ENCODE assay signal across 18 cellular contexts in genomic region chr7:55957190-55957589, GRCh38. TPM values are rescaled to one million over a fixed set of nuclear protein-coding genes. Genes with fewer than 3 reads are reported as not detected.
DNase-seq lines count a peak whose midpoint lies in the region; ATAC-seq, FAIRE-seq and TF ChIP-seq lines count a peak whose summit lies in the region.
"Had no signal": no experiment of that assay in that cellular context is flagged by ENCODE, and none has a peak within 500 bp of the region (broad histone marks: within the 10 kb centered on the region; RNA-seq: fewer than 3 reads in every experiment).

No MANE protein-coding gene starts in this region.

- H3K4me1 Mint-ChIP-seq in CD4-positive, CD25-positive, alpha-beta regulatory T cell = peaks cover 4 to 33% (median 15%) of the 10 kb centered on the region in 4 donors
- H3K4me1 Mint-ChIP-seq in nephron progenitor cell = peaks cover 9% of the 10 kb centered on the region
- H3K4me1 Mint-ChIP-seq in stimulated activated effector memory CD8-positive, alpha-beta T cell treated with anti-CD3 and anti-CD28 coated beads, Interleukin-12 subunit alpha, Interleukin-12 subunit beta, amount 100 ng/mL, for 72 hours = peaks cover 14% of the 10 kb centered on the region
- H3K4me1 Mint-ChIP-seq in GM23338 = peaks cover 3% of the 10 kb centered on the region; the same call in 1 of the 3 replicates

- H3K27ac ChIP-seq in CD4-positive, CD25-positive, alpha-beta regulatory T cell (ENCODE audit: insufficient read depth, low read length, poor library complexity, severe bottlenecking) = no peak overlapping the region
- no peak overlapping the region for H3K27ac ChIP-seq in H1 (ENCODE audit: low read depth, low read length)
- no peak overlapping the region for H3K27ac ChIP-seq in GM23338 (ENCODE audit: low read depth)
- H3K27ac ChIP-seq: BLaER1, HL-60 had no signal

- no peak overlapping the region for H2AK5ac ChIP-seq in H1 (ENCODE audit: low read depth, low read length)

- H3K23me2 ChIP-seq in H1 (ENCODE audit: low read depth, low read length) = no peaks in the 10 kb centered on the region

- peak overlapping the region in 1 of 4 donors; percentile 82 for H3K4me3 Mint-ChIP-seq in CD4-positive, CD25-positive, alpha-beta regulatory T cell
- H3K4me3 Mint-ChIP-seq in nephron progenitor cell (no peak overlapping the region), GM23338 (no peak overlapping the region)
- no peak overlapping the region for H3K4me3 Mint-ChIP-seq in stimulated activated effector memory CD8-positive, alpha-beta T cell treated with anti-CD3 and anti-CD28 coated beads, Interleukin-12 subunit alpha, Interleukin-12 subunit beta, amount 100 ng/mL, for 72 hours
- H3K4me3 Mint-ChIP-seq: CD14-positive monocyte; CD8-positive, alpha-beta T cell had no signal

- H4K8ac ChIP-seq in H1 (ENCODE audit: extremely low read depth, insufficient read depth, low read length) = peak overlapping the region; percentile 35; the same call in 1 of the 2 replicates

- H4K91ac ChIP-seq in H1 (replicated peaks; ENCODE audit: insufficient read length, low read length) = no peak overlapping the region

- CTCF ChIA-PET in H1 (lab: Charles Lee; ENCODE audit: partially characterized antibody) = interaction anchor here (0.6 kb wide), 1 partner anchor 537 kb away, joined by 3 read pairs; no protein-coding TSS in a partner anchor

- no peaks in the 10 kb centered on the region for H3K36me3 ChIP-seq in CD4-positive, CD25-positive, alpha-beta regulatory T cell (ENCODE audit: control insufficient read depth, insufficient read depth, low read length)
- peaks cover 8 to 14% (median 10%) of the 10 kb centered on the region in 4 experiments; a peak in 6 of 8 replicates for H3K36me3 ChIP-seq in H1 (ENCODE audit: control insufficient read depth in 2 of 4, insufficient read depth in 4 of 4, low read length in 3 of 4)
- peaks cover 14% of the 10 kb centered on the region for H3K36me3 ChIP-seq in GM23338 (ENCODE audit: insufficient read depth)

- no peak overlapping the region for H2AFZ ChIP-seq in H1 (ENCODE audit: low read length)
- H2AFZ ChIP-seq in GM23338 = no peak overlapping the region

- no peak for TF ChIP-seq POLR2A in H1 (IDR thresholded peaks at IDR 0.05; ENCODE audit: control extremely low read depth in 1 of 2, low read depth in 2 of 2, low read length in 2 of 2)

- no peak for DNase-seq in CD4-positive, CD25-positive, alpha-beta regulatory T cell
- no peak for DNase-seq in H1 (ENCODE audit: low read depth in 1 of 2, low spot score in 2 of 2)
- no peak for DNase-seq in nephron progenitor cell
- DNase-seq in stimulated activated effector memory CD8-positive, alpha-beta T cell treated with anti-CD3 and anti-CD28 coated beads, Interleukin-12 subunit alpha, Interleukin-12 subunit beta, amount 100 ng/mL, for 72 hours (ENCODE audit: low spot score in 2 of 2) = no peak
- no peak for DNase-seq in GM23338 (ENCODE audit: low spot score)
- no peak for DNase-seq in NCI-H510A treated with DMSO at 0.1 percent for 48 hours (lab: John Stamatoyannopoulos, UW)
- DNase-seq in stimulated activated CD4-positive, alpha-beta T cell treated with anti-CD3 and anti-CD28 coated beads, Interleukin-4, amount 100 ng/mL, for 4 hours = no peak
- DNase-seq: 8988T; Calu3; CD8-positive, alpha-beta T cell; DMS79 treated with DMSO at 0.1 percent for 48 hours; GF-D8 had no signal

- no peak for ATAC-seq in CD4-positive, CD25-positive, alpha-beta regulatory T cell (ENCODE audit: low read depth in 2 of 2)
- ATAC-seq in stimulated activated effector memory CD8-positive, alpha-beta T cell treated with anti-CD3 and anti-CD28 coated beads, Interleukin-12 subunit alpha, Interleukin-12 subunit beta, amount 100 ng/mL, for 72 hours = no peak
- ATAC-seq in GM23338 = no peak
- ATAC-seq: CD8-positive, alpha-beta T cell had no signal

- no peak overlapping the region for H2BK5ac ChIP-seq in H1 (ENCODE audit: low read depth, low read length)

- 96% methylated on average over 4 of the region's 4 CpGs; no CpG with 5 or more reads in 1 of the 2 experiments for WGBS in H1 (ENCODE audit: extremely low coverage in 1 of 2, insufficient coverage in 1 of 2, insufficient read length in 1 of 2, insufficient replicate concordance in 2 of 2, low coverage in 1 of 2, low lambda C conversion rate in 2 of 2, missing lambda C conversion rate in 1 of 2), 2 experiments

- no peaks in the 10 kb centered on the region for H3K27me3 ChIP-seq in CD4-positive, CD25-positive, alpha-beta regulatory T cell (ENCODE audit: control insufficient read depth, insufficient read depth, low read length)
- H3K27me3 ChIP-seq in H1 (replicated peaks in 1 of 4; ENCODE audit: control insufficient read depth in 3 of 4, extremely low read depth in 1 of 4, insufficient read depth in 3 of 4, low read length in 3 of 4) (no peaks in the 10 kb centered on the region), GM23338 (ENCODE audit: insufficient read depth) (no peaks in the 10 kb centered on the region)
- H3K27me3 ChIP-seq: BLaER1 had no signal

- TF ChIP-seq RAD21 in H1 (IDR thresholded peaks at IDR 0.05 in 1 of 2, conservative IDR thresholded peaks at IDR 0.05 in 1 of 2; ENCODE audit: low read depth in 2 of 2, low read length in 2 of 2) = no peak

- no peaks in the 10 kb centered on the region for H3K27me3 Mint-ChIP-seq in CD4-positive, CD25-positive, alpha-beta regulatory T cell
- H3K27me3 Mint-ChIP-seq in nephron progenitor cell (ENCODE audit: low read depth, poor library complexity) (peaks cover 10% of the 10 kb centered on the region), GM23338 (ENCODE audit: insufficient read depth, low read depth, poor library complexity) (no peaks in the 10 kb centered on the region)
- H3K27me3 Mint-ChIP-seq: IgD-negative memory B cell had no signal

- H3K79me1 ChIP-seq in H1 (ENCODE audit: low read depth, low read length) = no peaks in the 10 kb centered on the region; the same call in 1 of the 2 replicates

- H3K4me2 ChIP-seq in H1 (ENCODE audit: insufficient read depth in 1 of 2, low read depth in 2 of 2, low read length in 2 of 2) (no peak overlapping the region), GM23338 (no peak overlapping the region)
- H3K4me2 ChIP-seq: BLaER1 had no signal

- POLR2A ChIA-PET in H1 (lab: Charles Lee; ENCODE audit: partially characterized antibody) = interaction anchor here (1.0 to 3.9 kb wide), 3 partner anchors 7 to 94 kb away, joined by 4 to 23 read pairs (median 5); partner anchors contain the start of genes CCT6A, NIPSNAP2 and PSPH

- peaks cover 7% of the 10 kb centered on the region for H3K4me1 ChIP-seq in CD4-positive, CD25-positive, alpha-beta regulatory T cell (ENCODE audit: control insufficient read depth, insufficient read depth, low read length, poor library complexity, severe bottlenecking)
- H3K4me1 ChIP-seq in H1 (replicated peaks in 1 of 4; ENCODE audit: control insufficient read depth in 3 of 4, insufficient read depth in 4 of 4, low read length in 3 of 4) = no peaks in the 10 kb centered on the region
- H3K4me1 ChIP-seq in GM23338 (ENCODE audit: insufficient read depth) = no peaks in the 10 kb centered on the region

- H4K20me1 ChIP-seq in H1 (replicated peaks in 1 of 2; ENCODE audit: control insufficient read depth in 1 of 2, insufficient read depth in 2 of 2, low read length in 2 of 2) = peaks cover 0 to 4% of the 10 kb centered on the region in 2 experiments
- H4K20me1 ChIP-seq in GM23338 (replicated peaks; ENCODE audit: insufficient read depth) = no peaks in the 10 kb centered on the region; the same call in 1 of the 2 replicates

- H3K18ac ChIP-seq in H1 (ENCODE audit: extremely low read depth, low read length) = no peak overlapping the region

- H3K56ac ChIP-seq in H1 (replicated peaks; ENCODE audit: insufficient read length, low read depth, low read length) = no peak overlapping the region

- no peak for TF ChIP-seq CTCF in H1 (IDR thresholded peaks at IDR 0.05; ENCODE audit: control extremely low read depth in 1 of 3, insufficient read depth in 1 of 3, low read depth in 1 of 3, low read length in 3 of 3)
- TF ChIP-seq CTCF in nephron progenitor cell (IDR thresholded peaks at IDR 0.05) = no peak
- no peak for TF ChIP-seq CTCF in GM23338 (conservative IDR thresholded peaks at IDR 0.05; ENCODE audit: low read depth in 2 of 2)

- FAIRE-seq in H1 (lab: Jason Lieb, UNC) = no peak
- FAIRE-seq: HTR-8/SVneo had no signal

- H3K4ac ChIP-seq in H1 (replicated peaks; ENCODE audit: insufficient read length, low read depth, low read length) = no peak overlapping the region

- H3K79me2 ChIP-seq in H1 (ENCODE audit: control insufficient read depth in 1 of 2, insufficient read depth in 2 of 2, low read length in 2 of 2) (peaks cover 0 to 9% of the 10 kb centered on the region in 2 experiments; a peak in 3 of 4 replicates), GM23338 (replicated peaks; ENCODE audit: insufficient read depth) (peaks cover 18% of the 10 kb centered on the region)

- peak overlapping the region in 2 of 3 donors; percentile 29 to 48 for H3K27ac Mint-ChIP-seq in CD4-positive, CD25-positive, alpha-beta regulatory T cell
- H3K27ac Mint-ChIP-seq in nephron progenitor cell (peak overlapping the region; percentile 27), GM23338 (no peak overlapping the region)
- peak overlapping the region; percentile 7 for H3K27ac Mint-ChIP-seq in stimulated activated effector memory CD8-positive, alpha-beta T cell treated with anti-CD3 and anti-CD28 coated beads, Interleukin-12 subunit alpha, Interleukin-12 subunit beta, amount 100 ng/mL, for 72 hours
- H3K27ac Mint-ChIP-seq: CD8-positive, alpha-beta T cell; IgD-negative memory B cell had no signal

- no peak overlapping the region for H2BK12ac ChIP-seq in H1 (ENCODE audit: low read depth, low read length)

- H3F3A ChIP-seq in GM23338 (replicated peaks; ENCODE audit: low read depth) = no peaks in the 10 kb centered on the region

- H2BK15ac ChIP-seq in H1 (ENCODE audit: low read length) = no peak overlapping the region

- no peak for TF ChIP-seq EP300 in H1 (IDR thresholded peaks at IDR 0.05; ENCODE audit: borderline replicate concordance in 1 of 2, low read depth in 2 of 2, low read length in 2 of 2)

- peaks cover 18% of the 10 kb centered on the region for H3K36me3 Mint-ChIP-seq in CD4-positive, CD25-positive, alpha-beta regulatory T cell
- H3K36me3 Mint-ChIP-seq in nephron progenitor cell (ENCODE audit: low read depth) = peaks cover 53% of the 10 kb centered on the region
- H3K36me3 Mint-ChIP-seq in stimulated activated effector memory CD8-positive, alpha-beta T cell treated with anti-CD3 and anti-CD28 coated beads, Interleukin-12 subunit alpha, Interleukin-12 subunit beta, amount 100 ng/mL, for 72 hours = peaks cover 47% of the 10 kb centered on the region
- peaks cover 45% of the 10 kb centered on the region for H3K36me3 Mint-ChIP-seq in GM23338 (ENCODE audit: low read depth)

- no peak overlapping the region for H2BK120ac ChIP-seq in H1 (replicated peaks; ENCODE audit: low read depth, low read length)

- H3K14ac ChIP-seq in H1 (ENCODE audit: insufficient read length) = no peak overlapping the region

- no peaks in the 10 kb centered on the region for H3K9me3 Mint-ChIP-seq in CD4-positive, CD25-positive, alpha-beta regulatory T cell
- H3K9me3 Mint-ChIP-seq in nephron progenitor cell = peaks cover 4% of the 10 kb centered on the region
- H3K9me3 Mint-ChIP-seq in stimulated activated effector memory CD8-positive, alpha-beta T cell treated with anti-CD3 and anti-CD28 coated beads, Interleukin-12 subunit alpha, Interleukin-12 subunit beta, amount 100 ng/mL, for 72 hours = no peaks in the 10 kb centered on the region
- H3K9me3 Mint-ChIP-seq in GM23338 = no peaks in the 10 kb centered on the region
- H3K9me3 Mint-ChIP-seq: CD8-positive, alpha-beta T cell; IgD-negative memory B cell had no signal

- H3K4me3 ChIP-seq in CD4-positive, CD25-positive, alpha-beta regulatory T cell (ENCODE audit: low read depth, low read length) = no peak overlapping the region
- H3K4me3 ChIP-seq in H1 (ENCODE audit: extremely low read depth in 1 of 4, insufficient read depth in 2 of 4, low read depth in 3 of 4, low read length in 4 of 4) (no peak overlapping the region), GM23338 (no peak overlapping the region)
- H3K4me3 ChIP-seq: BLaER1, HAP-1 had no signal

- H3K23ac ChIP-seq in H1 (ENCODE audit: insufficient read length) = no peak overlapping the region

- no peaks in the 10 kb centered on the region for H3K9me3 ChIP-seq in CD4-positive, CD25-positive, alpha-beta regulatory T cell (ENCODE audit: control insufficient read depth in 2 of 2, low read length in 2 of 2)
- H3K9me3 ChIP-seq in H1 (ENCODE audit: insufficient read depth in 2 of 2, low read depth in 1 of 2, low read length in 1 of 2) = no peaks in the 10 kb centered on the region
- H3K9me3 ChIP-seq: BLaER1, HAP-1 had no signal

- no peak overlapping the region for H2BK20ac ChIP-seq in H1 (ENCODE audit: low read length)

- H4K5ac ChIP-seq in H1 (ENCODE audit: insufficient read length, low read depth, low read length) = no peak overlapping the region

- no peaks in the 10 kb centered on the region for H3K9me2 ChIP-seq in GM23338 (ENCODE audit: insufficient read depth)

- H3K9ac ChIP-seq in H1 (replicated peaks in 1 of 4; ENCODE audit: extremely low read depth in 1 of 4, low read depth in 3 of 4, low read length in 3 of 4) = no peak overlapping the region
- H3K9ac ChIP-seq: BLaER1 had no signal

RNA-seq across cellular contexts. Expression of gene MRPS17, which starts 5.5 kb away (rescaled TPM):
- 7.0 TPM for total RNA-seq in CD4-positive, CD25-positive, alpha-beta regulatory T cell
- 10 to 100 TPM; 16.7 to 20.2 (median 18.1) TPM for polyA plus RNA-seq in CD4-positive, CD25-positive, alpha-beta regulatory T cell
- total RNA-seq in H1 (2021; fragmentation: NEBNext Ultra II Directional; extraction: Animal tissue kit (Norgen Biotek cat#: 25700)) = 27.3 and 30.4 TPM in 2 replicates
- polyA plus RNA-seq in H1 (2011; rRNA removed) (11.5 and 15.8 TPM in 2 replicates), GM23338 (2016; fragmentation: Nextera tagmentation; extraction: Ambion mirVana) (100 and 104 TPM in 2 replicates)
- 14.5 TPM for polyA plus RNA-seq in H1 (2011; cell fraction: cytosol; rRNA removed)
- polyA plus RNA-seq in H1 (2011; cell fraction: nucleus; rRNA removed) = 6.7 TPM
- polyA plus RNA-seq in H1 (2012, experiment 1 of 2) = 22.2 to 53.3 TPM (median 28.5 TPM) in 4 replicates
- 14.6 TPM for polyA plus RNA-seq in H1 (2012, experiment 2 of 2)
- polyA plus RNA-seq in H1 (2013, experiment 1 of 2) = 24.4 TPM
- 25.3 TPM for polyA plus RNA-seq in H1 (2013, experiment 2 of 2)
- polyA minus RNA-seq in H1 (2011; rRNA and poly(A)+ RNA removed) = 6.8 and 7.3 TPM in 2 replicates
- 7.5 TPM for polyA minus RNA-seq in H1 (2011; cell fraction: cytosol; rRNA and poly(A)+ RNA removed)
- polyA minus RNA-seq in H1 (2011; cell fraction: nucleus; rRNA and poly(A)+ RNA removed) = 6.2 TPM
- total RNA-seq in GM23338 (2014; rRNA removed; shearing (Covaris generic)) = 14.6 and 14.8 TPM in 2 replicates

RNA-seq across cellular contexts. Expression of gene NIPSNAP2, which starts 7.2 kb away (rescaled TPM):
- total RNA-seq in CD4-positive, CD25-positive, alpha-beta regulatory T cell = 34.8 TPM
- 10 to 100 TPM; 44.5 to 52.9 (median 47.4) TPM for polyA plus RNA-seq in CD4-positive, CD25-positive, alpha-beta regulatory T cell
- total RNA-seq in H1 (2021; fragmentation: NEBNext Ultra II Directional; extraction: Animal tissue kit (Norgen Biotek cat#: 25700)) = 38.6 and 45.2 TPM in 2 replicates
- polyA plus RNA-seq in H1 (2011; rRNA removed) (15.4 and 31.1 TPM in 2 replicates), GM23338 (2016; fragmentation: Nextera tagmentation; extraction: Ambion mirVana) (21.1 and 30.5 TPM in 2 replicates)
- polyA plus RNA-seq in H1 (2011; cell fraction: cytosol; rRNA removed) = 30.5 TPM
- polyA plus RNA-seq in H1 (2011; cell fraction: nucleus; rRNA removed) = 9.5 TPM
- polyA plus RNA-seq in H1 (2012, experiment 1 of 2) = 29.1 to 45.6 TPM (median 31.2 TPM) in 4 replicates
- polyA plus RNA-seq in H1 (2012, experiment 2 of 2) = 3.6 TPM
- 39.1 TPM for polyA plus RNA-seq in H1 (2013, experiment 1 of 2)
- polyA plus RNA-seq in H1 (2013, experiment 2 of 2) = 40.2 TPM
- 20.1 and 30.0 TPM in 2 replicates for polyA minus RNA-seq in H1 (2011; rRNA and poly(A)+ RNA removed)
- polyA minus RNA-seq in H1 (2011; cell fraction: cytosol; rRNA and poly(A)+ RNA removed) = 20.5 TPM
- polyA minus RNA-seq in H1 (2011; cell fraction: nucleus; rRNA and poly(A)+ RNA removed) = 53.3 TPM
- total RNA-seq in GM23338 (2014; rRNA removed; shearing (Covaris generic)) = 29.8 and 30.0 TPM in 2 replicates
